Comparison of ENCODE assay signal across 1 cellular context in genomic region chr16:46830902-46831647, GRCh38.
TF ChIP-seq lines count a peak whose summit lies in the region.

A gene with protein sequence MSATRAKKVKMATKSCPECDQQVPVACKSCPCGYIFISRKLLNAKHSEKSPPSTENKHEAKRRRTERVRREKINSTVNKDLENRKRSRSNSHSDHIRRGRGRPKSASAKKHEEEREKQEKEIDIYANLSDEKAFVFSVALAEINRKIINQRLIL (minus strand): TSS chr16:46831180. CDS start chr16:46831149, 31 bp downstream.

TF ChIP-seq in H1, 55 proteins besides CTCF, POLR2A, EP300 and RAD21 (continued from another document):
- TF ChIP-seq, protein P1, sequence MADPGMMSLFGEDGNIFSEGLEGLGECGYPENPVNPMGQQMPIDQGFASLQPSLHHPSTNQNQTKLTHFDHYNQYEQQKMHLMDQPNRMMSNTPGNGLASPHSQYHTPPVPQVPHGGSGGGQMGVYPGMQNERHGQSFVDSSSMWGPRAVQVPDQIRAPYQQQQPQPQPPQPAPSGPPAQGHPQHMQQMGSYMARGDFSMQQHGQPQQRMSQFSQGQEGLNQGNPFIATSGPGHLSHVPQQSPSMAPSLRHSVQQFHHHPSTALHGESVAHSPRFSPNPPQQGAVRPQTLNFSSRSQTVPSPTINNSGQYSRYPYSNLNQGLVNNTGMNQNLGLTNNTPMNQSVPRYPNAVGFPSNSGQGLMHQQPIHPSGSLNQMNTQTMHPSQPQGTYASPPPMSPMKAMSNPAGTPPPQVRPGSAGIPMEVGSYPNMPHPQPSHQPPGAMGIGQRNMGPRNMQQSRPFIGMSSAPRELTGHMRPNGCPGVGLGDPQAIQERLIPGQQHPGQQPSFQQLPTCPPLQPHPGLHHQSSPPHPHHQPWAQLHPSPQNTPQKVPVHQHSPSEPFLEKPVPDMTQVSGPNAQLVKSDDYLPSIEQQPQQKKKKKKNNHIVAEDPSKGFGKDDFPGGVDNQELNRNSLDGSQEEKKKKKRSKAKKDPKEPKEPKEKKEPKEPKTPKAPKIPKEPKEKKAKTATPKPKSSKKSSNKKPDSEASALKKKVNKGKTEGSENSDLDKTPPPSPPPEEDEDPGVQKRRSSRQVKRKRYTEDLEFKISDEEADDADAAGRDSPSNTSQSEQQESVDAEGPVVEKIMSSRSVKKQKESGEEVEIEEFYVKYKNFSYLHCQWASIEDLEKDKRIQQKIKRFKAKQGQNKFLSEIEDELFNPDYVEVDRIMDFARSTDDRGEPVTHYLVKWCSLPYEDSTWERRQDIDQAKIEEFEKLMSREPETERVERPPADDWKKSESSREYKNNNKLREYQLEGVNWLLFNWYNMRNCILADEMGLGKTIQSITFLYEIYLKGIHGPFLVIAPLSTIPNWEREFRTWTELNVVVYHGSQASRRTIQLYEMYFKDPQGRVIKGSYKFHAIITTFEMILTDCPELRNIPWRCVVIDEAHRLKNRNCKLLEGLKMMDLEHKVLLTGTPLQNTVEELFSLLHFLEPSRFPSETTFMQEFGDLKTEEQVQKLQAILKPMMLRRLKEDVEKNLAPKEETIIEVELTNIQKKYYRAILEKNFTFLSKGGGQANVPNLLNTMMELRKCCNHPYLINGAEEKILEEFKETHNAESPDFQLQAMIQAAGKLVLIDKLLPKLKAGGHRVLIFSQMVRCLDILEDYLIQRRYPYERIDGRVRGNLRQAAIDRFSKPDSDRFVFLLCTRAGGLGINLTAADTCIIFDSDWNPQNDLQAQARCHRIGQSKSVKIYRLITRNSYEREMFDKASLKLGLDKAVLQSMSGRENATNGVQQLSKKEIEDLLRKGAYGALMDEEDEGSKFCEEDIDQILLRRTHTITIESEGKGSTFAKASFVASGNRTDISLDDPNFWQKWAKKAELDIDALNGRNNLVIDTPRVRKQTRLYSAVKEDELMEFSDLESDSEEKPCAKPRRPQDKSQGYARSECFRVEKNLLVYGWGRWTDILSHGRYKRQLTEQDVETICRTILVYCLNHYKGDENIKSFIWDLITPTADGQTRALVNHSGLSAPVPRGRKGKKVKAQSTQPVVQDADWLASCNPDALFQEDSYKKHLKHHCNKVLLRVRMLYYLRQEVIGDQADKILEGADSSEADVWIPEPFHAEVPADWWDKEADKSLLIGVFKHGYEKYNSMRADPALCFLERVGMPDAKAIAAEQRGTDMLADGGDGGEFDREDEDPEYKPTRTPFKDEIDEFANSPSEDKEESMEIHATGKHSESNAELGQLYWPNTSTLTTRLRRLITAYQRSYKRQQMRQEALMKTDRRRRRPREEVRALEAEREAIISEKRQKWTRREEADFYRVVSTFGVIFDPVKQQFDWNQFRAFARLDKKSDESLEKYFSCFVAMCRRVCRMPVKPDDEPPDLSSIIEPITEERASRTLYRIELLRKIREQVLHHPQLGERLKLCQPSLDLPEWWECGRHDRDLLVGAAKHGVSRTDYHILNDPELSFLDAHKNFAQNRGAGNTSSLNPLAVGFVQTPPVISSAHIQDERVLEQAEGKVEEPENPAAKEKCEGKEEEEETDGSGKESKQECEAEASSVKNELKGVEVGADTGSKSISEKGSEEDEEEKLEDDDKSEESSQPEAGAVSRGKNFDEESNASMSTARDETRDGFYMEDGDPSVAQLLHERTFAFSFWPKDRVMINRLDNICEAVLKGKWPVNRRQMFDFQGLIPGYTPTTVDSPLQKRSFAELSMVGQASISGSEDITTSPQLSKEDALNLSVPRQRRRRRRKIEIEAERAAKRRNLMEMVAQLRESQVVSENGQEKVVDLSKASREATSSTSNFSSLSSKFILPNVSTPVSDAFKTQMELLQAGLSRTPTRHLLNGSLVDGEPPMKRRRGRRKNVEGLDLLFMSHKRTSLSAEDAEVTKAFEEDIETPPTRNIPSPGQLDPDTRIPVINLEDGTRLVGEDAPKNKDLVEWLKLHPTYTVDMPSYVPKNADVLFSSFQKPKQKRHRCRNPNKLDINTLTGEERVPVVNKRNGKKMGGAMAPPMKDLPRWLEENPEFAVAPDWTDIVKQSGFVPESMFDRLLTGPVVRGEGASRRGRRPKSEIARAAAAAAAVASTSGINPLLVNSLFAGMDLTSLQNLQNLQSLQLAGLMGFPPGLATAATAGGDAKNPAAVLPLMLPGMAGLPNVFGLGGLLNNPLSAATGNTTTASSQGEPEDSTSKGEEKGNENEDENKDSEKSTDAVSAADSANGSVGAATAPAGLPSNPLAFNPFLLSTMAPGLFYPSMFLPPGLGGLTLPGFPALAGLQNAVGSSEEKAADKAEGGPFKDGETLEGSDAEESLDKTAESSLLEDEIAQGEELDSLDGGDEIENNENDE (IDR thresholded peaks at IDR 0.05; ENCODE audit: insufficient replicate concordance, low read length) = no peak
- peak; percentile 34; the same call in 1 of the 2 replicates for TF ChIP-seq SP2 (IDR thresholded peaks at IDR 0.05; ENCODE audit: low read length)
- no peak for TF ChIP-seq KDM5A (IDR thresholded peaks at IDR 0.05; ENCODE audit: low read length)
- TF ChIP-seq HDAC2 (IDR thresholded peaks at IDR 0.05; ENCODE audit: borderline replicate concordance in 1 of 2, low read depth in 2 of 2, low read length in 2 of 2) = peak in 1 of 2 experiments; percentile 55; a peak in 1 of 4 replicates
- TF ChIP-seq, protein P2, sequence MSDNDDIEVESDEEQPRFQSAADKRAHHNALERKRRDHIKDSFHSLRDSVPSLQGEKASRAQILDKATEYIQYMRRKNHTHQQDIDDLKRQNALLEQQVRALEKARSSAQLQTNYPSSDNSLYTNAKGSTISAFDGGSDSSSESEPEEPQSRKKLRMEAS (IDR thresholded peaks at IDR 0.05) = peak; percentile 29; the same call in 1 of the 2 replicates
- TF ChIP-seq POU5F1 (IDR thresholded peaks at IDR 0.05; ENCODE audit: low read depth, low read length) = no peak
- TF ChIP-seq SIX5 (IDR thresholded peaks at IDR 0.05; ENCODE audit: low read depth, low read length) = no peak
- TF ChIP-seq RXRA (IDR thresholded peaks at IDR 0.05; ENCODE audit: insufficient read depth, low read depth, low read length) = no peak
- TF ChIP-seq HDAC6 (IDR thresholded peaks at IDR 0.05; ENCODE audit: low read depth, low read length) = no peak
- no peak for TF ChIP-seq GTF2F1 (IDR thresholded peaks at IDR 0.05; ENCODE audit: borderline replicate concordance, low read depth, low read length)
- peak; percentile 83 for TF ChIP-seq KDM4A (IDR thresholded peaks at IDR 0.05; ENCODE audit: low read depth, low read length, severe bottlenecking)
- no peak for TF ChIP-seq EZH2 (IDR thresholded peaks at IDR 0.05; ENCODE audit: low read depth, low read length, severe bottlenecking)
- TF ChIP-seq TAF7 (optimal IDR thresholded peaks at IDR 0.05; ENCODE audit: borderline replicate concordance, low read depth, low read length) = peak; percentile 62
- TF ChIP-seq CTBP2 (IDR thresholded peaks at IDR 0.05; ENCODE audit: borderline replicate concordance, insufficient read depth, insufficient read length, low read length) = no peak
- TF ChIP-seq SP1 (IDR thresholded peaks at IDR 0.05; ENCODE audit: low read depth, low read length) = peak; percentile 83
- no peak for TF ChIP-seq RFX5 (IDR thresholded peaks at IDR 0.05; ENCODE audit: borderline replicate concordance, low read depth, low read length)
- no peak for TF ChIP-seq SIRT6 (IDR thresholded peaks at IDR 0.05; ENCODE audit: low read length)
- TF ChIP-seq SUZ12 (IDR thresholded peaks at IDR 0.05; ENCODE audit: low read length) = no peak
- TF ChIP-seq CREB1 (IDR thresholded peaks at IDR 0.05) = 0 out of 2 replicates have a peak, but pooled peaks have one; percentile 29
- TF ChIP-seq CBX5 (IDR thresholded peaks at IDR 0.05; ENCODE audit: low read depth, low read length) = no peak
- TF ChIP-seq PHF8 (conservative IDR thresholded peaks at IDR 0.05; ENCODE audit: low read depth, low read length) = peak; percentile 56; the same call in 1 of the 2 replicates
- TF ChIP-seq ASH2L (IDR thresholded peaks at IDR 0.05; ENCODE audit: low read length) = peak; percentile 83
- TF ChIP-seq RBBP5 (IDR thresholded peaks at IDR 0.05; ENCODE audit: borderline replicate concordance, low read depth, low read length) = no peak; the same call in 1 of the 2 replicates
- TF ChIP-seq NANOG (IDR thresholded peaks at IDR 0.05; ENCODE audit: insufficient read depth, low read depth, low read length, poor library complexity, severe bottlenecking) = no peak
- TF ChIP-seq NRF1 (IDR thresholded peaks at IDR 0.05; ENCODE audit: low read depth, low read length) = peak; percentile 28; the same call in 1 of the 2 replicates
- no peak for TF ChIP-seq BRCA1 (IDR thresholded peaks at IDR 0.05; ENCODE audit: low read depth, low read length)
- TF ChIP-seq EGR1 (IDR thresholded peaks at IDR 0.05; ENCODE audit: borderline replicate concordance, low read depth, low read length) = no peak
- TF ChIP-seq POLR2AphosphoS5 (IDR thresholded peaks at IDR 0.05; ENCODE audit: low read depth, low read length) = peak; percentile 76
- no peak for TF ChIP-seq GABPA (IDR thresholded peaks at IDR 0.05; ENCODE audit: borderline replicate concordance, insufficient read depth, low read length)
- TF ChIP-seq RNF2 (IDR thresholded peaks at IDR 0.05; ENCODE audit: borderline replicate concordance, low read depth, low read length, missing control alignments, poor library complexity, severe bottlenecking) = no peak
- TF ChIP-seq SIN3A (conservative IDR thresholded peaks at IDR 0.05 in 1 of 2, IDR thresholded peaks at IDR 0.05 in 1 of 2; ENCODE audit: low read depth in 1 of 2, low read length in 2 of 2) = peak; percentile 50 to 57; a peak in 2 of 4 replicates
- TF ChIP-seq, protein P3, sequence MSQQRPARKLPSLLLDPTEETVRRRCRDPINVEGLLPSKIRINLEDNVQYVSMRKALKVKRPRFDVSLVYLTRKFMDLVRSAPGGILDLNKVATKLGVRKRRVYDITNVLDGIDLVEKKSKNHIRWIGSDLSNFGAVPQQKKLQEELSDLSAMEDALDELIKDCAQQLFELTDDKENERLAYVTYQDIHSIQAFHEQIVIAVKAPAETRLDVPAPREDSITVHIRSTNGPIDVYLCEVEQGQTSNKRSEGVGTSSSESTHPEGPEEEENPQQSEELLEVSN (IDR thresholded peaks at IDR 0.05) = peak; percentile 35; the same call in 1 of the 2 replicates
- TF ChIP-seq FOSL1 (IDR thresholded peaks at IDR 0.05; ENCODE audit: insufficient read depth, low read depth, low read length) = no peak
- TF ChIP-seq CEBPB (IDR thresholded peaks at IDR 0.05; ENCODE audit: low read depth, low read length) = no peak
- no peak for TF ChIP-seq BCL11A (IDR thresholded peaks at IDR 0.05; ENCODE audit: low read depth in 2 of 2, low read length in 2 of 2)
- TF ChIP-seq KDM1A (IDR thresholded peaks at IDR 0.05; ENCODE audit: borderline replicate concordance, low read length) = no peak
- no peak for TF ChIP-seq JUND (IDR thresholded peaks at IDR 0.05; ENCODE audit: low read length)
- no peak for TF ChIP-seq SAP30 (IDR thresholded peaks at IDR 0.05; ENCODE audit: insufficient read depth, insufficient replicate concordance, low read length)
- TF ChIP-seq ATF3 (IDR thresholded peaks at IDR 0.05; ENCODE audit: insufficient read depth, low read depth, low read length) = no peak
- TF ChIP-seq SRF (IDR thresholded peaks at IDR 0.05; ENCODE audit: low read depth, low read length) = no peak
- TF ChIP-seq CHD2 (IDR thresholded peaks at IDR 0.05; ENCODE audit: low read length) = peak; percentile 66; the same call in 1 of the 2 replicates
- TF ChIP-seq TCF12 (IDR thresholded peaks at IDR 0.05; ENCODE audit: low read depth, low read length) = no peak
- no peak for TF ChIP-seq JUN (IDR thresholded peaks at IDR 0.05; ENCODE audit: low read depth, low read length)
- no peak for TF ChIP-seq CHD1 (IDR thresholded peaks at IDR 0.05; ENCODE audit: low read depth, low read length)
- TF ChIP-seq SP4 (IDR thresholded peaks at IDR 0.05; ENCODE audit: low read length) = no peak
- TF ChIP-seq ZNF274 (IDR thresholded peaks at IDR 0.05; ENCODE audit: borderline replicate concordance, extremely low read depth, low read length) = no peak
- peak; percentile 84 for TF ChIP-seq TAF1 (IDR thresholded peaks at IDR 0.05; ENCODE audit: low read depth, low read length)
- TF ChIP-seq MAFK (IDR thresholded peaks at IDR 0.05; ENCODE audit: low read depth, low read length) = no peak
